1 cellular context compared by ENCODE assay signal in the genomic region with DNA sequence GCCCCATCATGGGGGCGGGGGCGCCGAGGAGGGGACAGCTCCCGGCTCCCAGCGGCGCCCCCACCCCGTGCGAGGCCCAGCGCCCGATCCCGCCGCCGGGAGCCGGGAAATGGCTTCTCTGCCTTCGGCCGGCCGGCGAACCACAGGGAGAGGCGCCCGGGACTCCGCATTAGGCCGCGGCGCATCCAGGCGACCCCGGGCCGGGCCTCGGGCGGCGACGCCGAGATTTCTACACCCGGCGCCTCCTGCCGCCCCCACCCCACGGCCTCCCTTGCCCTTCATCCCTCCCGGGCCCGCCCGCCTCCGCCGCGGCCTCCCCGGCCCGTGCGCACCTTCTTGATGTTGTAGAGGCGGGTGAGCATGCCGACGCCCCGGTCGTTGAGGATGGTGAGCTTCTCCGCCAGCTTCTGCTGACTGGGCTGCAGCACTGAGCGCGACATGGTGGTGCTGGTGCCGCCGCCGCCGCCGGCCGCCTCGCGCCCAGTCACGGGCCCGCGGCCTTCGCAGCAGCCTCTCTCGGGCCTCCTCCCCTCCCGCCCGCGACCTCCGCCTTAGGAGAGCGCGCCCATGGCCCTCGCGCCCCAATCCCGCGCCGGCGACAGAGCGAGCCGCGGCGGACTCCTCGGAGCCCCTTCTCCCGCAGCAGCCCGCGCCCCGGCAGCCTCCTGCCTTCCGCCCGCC.
TF ChIP-seq lines count a peak whose summit lies in the region.

No MANE protein-coding gene starts in this region.

TF ChIP-seq in HepG2, 621 proteins besides CTCF, POLR2A, EP300 and RAD21 (continued from another document and continues in another):
- TF ChIP-seq, protein P1, sequence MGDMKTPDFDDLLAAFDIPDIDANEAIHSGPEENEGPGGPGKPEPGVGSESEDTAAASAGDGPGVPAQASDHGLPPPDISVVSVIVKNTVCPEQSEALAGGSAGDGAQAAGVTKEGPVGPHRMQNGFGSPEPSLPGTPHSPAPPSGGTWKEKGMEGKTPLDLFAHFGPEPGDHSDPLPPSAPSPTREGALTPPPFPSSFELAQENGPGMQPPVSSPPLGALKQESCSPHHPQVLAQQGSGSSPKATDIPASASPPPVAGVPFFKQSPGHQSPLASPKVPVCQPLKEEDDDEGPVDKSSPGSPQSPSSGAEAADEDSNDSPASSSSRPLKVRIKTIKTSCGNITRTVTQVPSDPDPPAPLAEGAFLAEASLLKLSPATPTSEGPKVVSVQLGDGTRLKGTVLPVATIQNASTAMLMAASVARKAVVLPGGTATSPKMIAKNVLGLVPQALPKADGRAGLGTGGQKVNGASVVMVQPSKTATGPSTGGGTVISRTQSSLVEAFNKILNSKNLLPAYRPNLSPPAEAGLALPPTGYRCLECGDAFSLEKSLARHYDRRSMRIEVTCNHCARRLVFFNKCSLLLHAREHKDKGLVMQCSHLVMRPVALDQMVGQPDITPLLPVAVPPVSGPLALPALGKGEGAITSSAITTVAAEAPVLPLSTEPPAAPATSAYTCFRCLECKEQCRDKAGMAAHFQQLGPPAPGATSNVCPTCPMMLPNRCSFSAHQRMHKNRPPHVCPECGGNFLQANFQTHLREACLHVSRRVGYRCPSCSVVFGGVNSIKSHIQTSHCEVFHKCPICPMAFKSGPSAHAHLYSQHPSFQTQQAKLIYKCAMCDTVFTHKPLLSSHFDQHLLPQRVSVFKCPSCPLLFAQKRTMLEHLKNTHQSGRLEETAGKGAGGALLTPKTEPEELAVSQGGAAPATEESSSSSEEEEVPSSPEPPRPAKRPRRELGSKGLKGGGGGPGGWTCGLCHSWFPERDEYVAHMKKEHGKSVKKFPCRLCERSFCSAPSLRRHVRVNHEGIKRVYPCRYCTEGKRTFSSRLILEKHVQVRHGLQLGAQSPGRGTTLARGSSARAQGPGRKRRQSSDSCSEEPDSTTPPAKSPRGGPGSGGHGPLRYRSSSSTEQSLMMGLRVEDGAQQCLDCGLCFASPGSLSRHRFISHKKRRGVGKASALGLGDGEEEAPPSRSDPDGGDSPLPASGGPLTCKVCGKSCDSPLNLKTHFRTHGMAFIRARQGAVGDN (CRISPR knock-in tag; IDR thresholded peaks at IDR 0.05), result peak; percentile 79
- TF ChIP-seq, protein P2, sequence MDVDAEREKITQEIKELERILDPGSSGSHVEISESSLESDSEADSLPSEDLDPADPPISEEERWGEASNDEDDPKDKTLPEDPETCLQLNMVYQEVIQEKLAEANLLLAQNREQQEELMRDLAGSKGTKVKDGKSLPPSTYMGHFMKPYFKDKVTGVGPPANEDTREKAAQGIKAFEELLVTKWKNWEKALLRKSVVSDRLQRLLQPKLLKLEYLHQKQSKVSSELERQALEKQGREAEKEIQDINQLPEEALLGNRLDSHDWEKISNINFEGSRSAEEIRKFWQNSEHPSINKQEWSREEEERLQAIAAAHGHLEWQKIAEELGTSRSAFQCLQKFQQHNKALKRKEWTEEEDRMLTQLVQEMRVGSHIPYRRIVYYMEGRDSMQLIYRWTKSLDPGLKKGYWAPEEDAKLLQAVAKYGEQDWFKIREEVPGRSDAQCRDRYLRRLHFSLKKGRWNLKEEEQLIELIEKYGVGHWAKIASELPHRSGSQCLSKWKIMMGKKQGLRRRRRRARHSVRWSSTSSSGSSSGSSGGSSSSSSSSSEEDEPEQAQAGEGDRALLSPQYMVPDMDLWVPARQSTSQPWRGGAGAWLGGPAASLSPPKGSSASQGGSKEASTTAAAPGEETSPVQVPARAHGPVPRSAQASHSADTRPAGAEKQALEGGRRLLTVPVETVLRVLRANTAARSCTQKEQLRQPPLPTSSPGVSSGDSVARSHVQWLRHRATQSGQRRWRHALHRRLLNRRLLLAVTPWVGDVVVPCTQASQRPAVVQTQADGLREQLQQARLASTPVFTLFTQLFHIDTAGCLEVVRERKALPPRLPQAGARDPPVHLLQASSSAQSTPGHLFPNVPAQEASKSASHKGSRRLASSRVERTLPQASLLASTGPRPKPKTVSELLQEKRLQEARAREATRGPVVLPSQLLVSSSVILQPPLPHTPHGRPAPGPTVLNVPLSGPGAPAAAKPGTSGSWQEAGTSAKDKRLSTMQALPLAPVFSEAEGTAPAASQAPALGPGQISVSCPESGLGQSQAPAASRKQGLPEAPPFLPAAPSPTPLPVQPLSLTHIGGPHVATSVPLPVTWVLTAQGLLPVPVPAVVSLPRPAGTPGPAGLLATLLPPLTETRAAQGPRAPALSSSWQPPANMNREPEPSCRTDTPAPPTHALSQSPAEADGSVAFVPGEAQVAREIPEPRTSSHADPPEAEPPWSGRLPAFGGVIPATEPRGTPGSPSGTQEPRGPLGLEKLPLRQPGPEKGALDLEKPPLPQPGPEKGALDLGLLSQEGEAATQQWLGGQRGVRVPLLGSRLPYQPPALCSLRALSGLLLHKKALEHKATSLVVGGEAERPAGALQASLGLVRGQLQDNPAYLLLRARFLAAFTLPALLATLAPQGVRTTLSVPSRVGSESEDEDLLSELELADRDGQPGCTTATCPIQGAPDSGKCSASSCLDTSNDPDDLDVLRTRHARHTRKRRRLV (CRISPR knock-in tag; IDR thresholded peaks at IDR 0.05), result 0 out of 2 replicates have a peak, but pooled peaks have one; percentile 50
- TF ChIP-seq ZNF616 (CRISPR knock-in tag; IDR thresholded peaks at IDR 0.05; ENCODE audit: low read depth) (0 out of 2 replicates have a peak, but pooled peaks have one; percentile 49), ZNF558 (CRISPR knock-in tag; IDR thresholded peaks at IDR 0.05; ENCODE audit: borderline replicate concordance) (no peak; the same call in 1 of the 2 replicates), SMAD1 (CRISPR knock-in tag; IDR thresholded peaks at IDR 0.05; ENCODE audit: borderline replicate concordance, low read depth) (0 out of 2 replicates have a peak, but pooled peaks have one; percentile 48), MTF1 (CRISPR knock-in tag; IDR thresholded peaks at IDR 0.05) (peak; percentile 22; the same call in 1 of the 2 replicates), ZNF570 (CRISPR knock-in tag; IDR thresholded peaks at IDR 0.05; ENCODE audit: borderline replicate concordance) (peak; percentile 37; the same call in 1 of the 2 replicates), GABPA (IDR thresholded peaks at IDR 0.05; ENCODE audit: low read depth, low read length) (0 out of 2 replicates have a peak, but pooled peaks have one; percentile 14), GABPA (CRISPR knock-in tag; IDR thresholded peaks at IDR 0.05; ENCODE audit: low read depth) (no peak), RARA (CRISPR knock-in tag; IDR thresholded peaks at IDR 0.05) (peak; percentile 30; the same call in 1 of the 2 replicates), GATA4 (IDR thresholded peaks at IDR 0.05; ENCODE audit: borderline replicate concordance, low read depth) (0 out of 2 replicates have a peak, but pooled peaks have one; percentile 19), ZSCAN20 (CRISPR knock-in tag; IDR thresholded peaks at IDR 0.05; ENCODE audit: borderline replicate concordance) (0 out of 2 replicates have a peak, but pooled peaks have one; percentile 29), NFKB2 (CRISPR knock-in tag; IDR thresholded peaks at IDR 0.05; ENCODE audit: borderline replicate concordance) (peak; percentile 16; the same call in 1 of the 2 replicates), MBNL3 (CRISPR knock-in tag; conservative IDR thresholded peaks at IDR 0.05) (no peak), ZNF382 (CRISPR knock-in tag; IDR thresholded peaks at IDR 0.05; ENCODE audit: borderline replicate concordance) (no peak), ZNF430 (CRISPR knock-in tag; IDR thresholded peaks at IDR 0.05) (peak; percentile 67; the same call in 1 of the 2 replicates), HNRNPK (IDR thresholded peaks at IDR 0.05; ENCODE audit: low read depth, low read length, poor library complexity, severe bottlenecking) (peak; percentile 53), ZNF772 (CRISPR knock-in tag; IDR thresholded peaks at IDR 0.05) (peak; percentile 75; the same call in 1 of the 2 replicates), PHF8 (CRISPR knock-in tag; IDR thresholded peaks at IDR 0.05) (peak; percentile 80), HOXA7 (CRISPR knock-in tag; IDR thresholded peaks at IDR 0.05) (no peak), MAZ (IDR thresholded peaks at IDR 0.05; ENCODE audit: borderline replicate concordance, low read depth, low read length) (peak; percentile 70), MAZ (CRISPR knock-in tag; IDR thresholded peaks at IDR 0.05; ENCODE audit: low read depth) (peak; percentile 88; the same call in 1 of the 2 replicates), ZNF468 (CRISPR knock-in tag; IDR thresholded peaks at IDR 0.05) (peak; percentile 43; the same call in 1 of the 2 replicates), AGO1 (IDR thresholded peaks at IDR 0.05; ENCODE audit: low read depth, low read length, poor library complexity, severe bottlenecking) (peak; percentile 33)
- TF ChIP-seq, protein P3, sequence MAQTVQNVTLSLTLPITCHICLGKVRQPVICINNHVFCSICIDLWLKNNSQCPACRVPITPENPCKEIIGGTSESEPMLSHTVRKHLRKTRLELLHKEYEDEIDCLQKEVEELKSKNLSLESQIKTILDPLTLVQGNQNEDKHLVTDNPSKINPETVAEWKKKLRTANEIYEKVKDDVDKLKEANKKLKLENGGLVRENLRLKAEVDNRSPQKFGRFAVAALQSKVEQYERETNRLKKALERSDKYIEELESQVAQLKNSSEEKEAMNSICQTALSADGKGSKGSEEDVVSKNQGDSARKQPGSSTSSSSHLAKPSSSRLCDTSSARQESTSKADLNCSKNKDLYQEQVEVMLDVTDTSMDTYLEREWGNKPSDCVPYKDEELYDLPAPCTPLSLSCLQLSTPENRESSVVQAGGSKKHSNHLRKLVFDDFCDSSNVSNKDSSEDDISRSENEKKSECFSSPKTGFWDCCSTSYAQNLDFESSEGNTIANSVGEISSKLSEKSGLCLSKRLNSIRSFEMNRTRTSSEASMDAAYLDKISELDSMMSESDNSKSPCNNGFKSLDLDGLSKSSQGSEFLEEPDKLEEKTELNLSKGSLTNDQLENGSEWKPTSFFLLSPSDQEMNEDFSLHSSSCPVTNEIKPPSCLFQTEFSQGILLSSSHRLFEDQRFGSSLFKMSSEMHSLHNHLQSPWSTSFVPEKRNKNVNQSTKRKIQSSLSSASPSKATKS (CRISPR knock-in tag; IDR thresholded peaks at IDR 0.05), result peak; percentile 1; the same call in 1 of the 2 replicates
- TF ChIP-seq, protein P4, sequence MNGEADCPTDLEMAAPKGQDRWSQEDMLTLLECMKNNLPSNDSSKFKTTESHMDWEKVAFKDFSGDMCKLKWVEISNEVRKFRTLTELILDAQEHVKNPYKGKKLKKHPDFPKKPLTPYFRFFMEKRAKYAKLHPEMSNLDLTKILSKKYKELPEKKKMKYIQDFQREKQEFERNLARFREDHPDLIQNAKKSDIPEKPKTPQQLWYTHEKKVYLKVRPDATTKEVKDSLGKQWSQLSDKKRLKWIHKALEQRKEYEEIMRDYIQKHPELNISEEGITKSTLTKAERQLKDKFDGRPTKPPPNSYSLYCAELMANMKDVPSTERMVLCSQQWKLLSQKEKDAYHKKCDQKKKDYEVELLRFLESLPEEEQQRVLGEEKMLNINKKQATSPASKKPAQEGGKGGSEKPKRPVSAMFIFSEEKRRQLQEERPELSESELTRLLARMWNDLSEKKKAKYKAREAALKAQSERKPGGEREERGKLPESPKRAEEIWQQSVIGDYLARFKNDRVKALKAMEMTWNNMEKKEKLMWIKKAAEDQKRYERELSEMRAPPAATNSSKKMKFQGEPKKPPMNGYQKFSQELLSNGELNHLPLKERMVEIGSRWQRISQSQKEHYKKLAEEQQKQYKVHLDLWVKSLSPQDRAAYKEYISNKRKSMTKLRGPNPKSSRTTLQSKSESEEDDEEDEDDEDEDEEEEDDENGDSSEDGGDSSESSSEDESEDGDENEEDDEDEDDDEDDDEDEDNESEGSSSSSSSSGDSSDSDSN (CRISPR knock-in tag; IDR thresholded peaks at IDR 0.05), result peak; percentile 87; the same call in 1 of the 2 replicates
- TF ChIP-seq, protein P5, sequence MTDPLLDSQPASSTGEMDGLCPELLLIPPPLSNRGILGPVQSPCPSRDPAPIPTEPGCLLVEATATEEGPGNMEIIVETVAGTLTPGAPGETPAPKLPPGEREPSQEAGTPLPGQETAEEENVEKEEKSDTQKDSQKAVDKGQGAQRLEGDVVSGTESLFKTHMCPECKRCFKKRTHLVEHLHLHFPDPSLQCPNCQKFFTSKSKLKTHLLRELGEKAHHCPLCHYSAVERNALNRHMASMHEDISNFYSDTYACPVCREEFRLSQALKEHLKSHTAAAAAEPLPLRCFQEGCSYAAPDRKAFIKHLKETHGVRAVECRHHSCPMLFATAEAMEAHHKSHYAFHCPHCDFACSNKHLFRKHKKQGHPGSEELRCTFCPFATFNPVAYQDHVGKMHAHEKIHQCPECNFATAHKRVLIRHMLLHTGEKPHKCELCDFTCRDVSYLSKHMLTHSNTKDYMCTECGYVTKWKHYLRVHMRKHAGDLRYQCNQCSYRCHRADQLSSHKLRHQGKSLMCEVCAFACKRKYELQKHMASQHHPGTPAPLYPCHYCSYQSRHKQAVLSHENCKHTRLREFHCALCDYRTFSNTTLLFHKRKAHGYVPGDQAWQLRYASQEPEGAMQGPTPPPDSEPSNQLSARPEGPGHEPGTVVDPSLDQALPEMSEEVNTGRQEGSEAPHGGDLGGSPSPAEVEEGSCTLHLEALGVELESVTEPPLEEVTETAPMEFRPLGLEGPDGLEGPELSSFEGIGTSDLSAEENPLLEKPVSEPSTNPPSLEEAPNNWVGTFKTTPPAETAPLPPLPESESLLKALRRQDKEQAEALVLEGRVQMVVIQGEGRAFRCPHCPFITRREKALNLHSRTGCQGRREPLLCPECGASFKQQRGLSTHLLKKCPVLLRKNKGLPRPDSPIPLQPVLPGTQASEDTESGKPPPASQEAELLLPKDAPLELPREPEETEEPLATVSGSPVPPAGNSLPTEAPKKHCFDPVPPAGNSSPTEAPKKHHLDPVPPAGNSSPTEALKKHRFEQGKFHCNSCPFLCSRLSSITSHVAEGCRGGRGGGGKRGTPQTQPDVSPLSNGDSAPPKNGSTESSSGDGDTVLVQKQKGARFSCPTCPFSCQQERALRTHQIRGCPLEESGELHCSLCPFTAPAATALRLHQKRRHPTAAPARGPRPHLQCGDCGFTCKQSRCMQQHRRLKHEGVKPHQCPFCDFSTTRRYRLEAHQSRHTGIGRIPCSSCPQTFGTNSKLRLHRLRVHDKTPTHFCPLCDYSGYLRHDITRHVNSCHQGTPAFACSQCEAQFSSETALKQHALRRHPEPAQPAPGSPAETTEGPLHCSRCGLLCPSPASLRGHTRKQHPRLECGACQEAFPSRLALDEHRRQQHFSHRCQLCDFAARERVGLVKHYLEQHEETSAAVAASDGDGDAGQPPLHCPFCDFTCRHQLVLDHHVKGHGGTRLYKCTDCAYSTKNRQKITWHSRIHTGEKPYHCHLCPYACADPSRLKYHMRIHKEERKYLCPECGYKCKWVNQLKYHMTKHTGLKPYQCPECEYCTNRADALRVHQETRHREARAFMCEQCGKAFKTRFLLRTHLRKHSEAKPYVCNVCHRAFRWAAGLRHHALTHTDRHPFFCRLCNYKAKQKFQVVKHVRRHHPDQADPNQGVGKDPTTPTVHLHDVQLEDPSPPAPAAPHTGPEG (CRISPR knock-in tag; IDR thresholded peaks at IDR 0.05), result peak; percentile 91
- TF ChIP-seq, protein P6, sequence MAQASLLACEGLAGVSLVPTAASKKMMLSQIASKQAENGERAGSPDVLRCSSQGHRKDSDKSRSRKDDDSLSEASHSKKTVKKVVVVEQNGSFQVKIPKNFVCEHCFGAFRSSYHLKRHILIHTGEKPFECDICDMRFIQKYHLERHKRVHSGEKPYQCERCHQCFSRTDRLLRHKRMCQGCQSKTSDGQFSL (CRISPR knock-in tag; IDR thresholded peaks at IDR 0.05), result 0 out of 2 replicates have a peak, but pooled peaks have one; percentile 15
- TF ChIP-seq, protein P7, sequence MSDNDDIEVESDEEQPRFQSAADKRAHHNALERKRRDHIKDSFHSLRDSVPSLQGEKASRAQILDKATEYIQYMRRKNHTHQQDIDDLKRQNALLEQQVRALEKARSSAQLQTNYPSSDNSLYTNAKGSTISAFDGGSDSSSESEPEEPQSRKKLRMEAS (IDR thresholded peaks at IDR 0.05), result peak; percentile 75; the same call in 1 of the 2 replicates
